Comparison of ENCODE assay signal across 8 cellular contexts in genomic region chr7:1663857-1664651, GRCh38. TPM values are rescaled to one million over a fixed set of nuclear protein-coding genes. Genes with fewer than 3 reads are reported as not detected.
DNase-seq lines count a peak whose midpoint lies in the region; ATAC-seq and TF ChIP-seq lines count a peak whose summit lies in the region.

No MANE protein-coding gene starts in this region.

- H3K9ac ChIP-seq in KMS-11: no peak overlapping the region

- no peak overlapping the region for H3K27ac ChIP-seq in KMS-11
- no peak overlapping the region for H3K27ac ChIP-seq in osteoblast (ENCODE audit: low read depth, low read length)
- no peak overlapping the region for H3K27ac ChIP-seq in substantia nigra (ENCODE audit: low read depth, low read length, poor library complexity, severe bottlenecking)

- H3K4me3 ChIP-seq in AG09309 (ENCODE audit: control insufficient read depth, low read depth, low read length): peak overlapping the region; percentile 71
- no peak overlapping the region for H3K4me3 ChIP-seq in KMS-11 (IDR thresholded peaks at IDR 0.05; ENCODE audit: insufficient read depth, low read depth, low read length)
- H3K4me3 ChIP-seq in osteoblast (ENCODE audit: insufficient read depth, low read length): peak overlapping the region; percentile 72

- H3K36me3 Mint-ChIP-seq in stimulated activated naive B cell treated with anti-CD40 and anti-IgM and Interleukin-4, amounts not matched to agents 10 μg/mL and 1 μg/mL and 100 μg/mL, for 72 hours: peaks cover 0 to 5% of the 10 kb centered on the region in 2 donors

- peaks cover 8 to 24% of the 10 kb centered on the region in 2 donors for H3K4me1 Mint-ChIP-seq in stimulated activated naive B cell treated with anti-CD40 and anti-IgM and Interleukin-4, amounts not matched to agents 10 μg/mL and 1 μg/mL and 100 μg/mL, for 72 hours

- no peaks in the 10 kb centered on the region for H3K79me2 ChIP-seq in KMS-11 (ENCODE audit: insufficient read depth, low read depth)
- H3K79me2 ChIP-seq in osteoblast (ENCODE audit: insufficient read depth, low read length): no peaks in the 10 kb centered on the region

- peaks cover 39 to 51% of the 10 kb centered on the region in 2 donors for H3K27me3 Mint-ChIP-seq in stimulated activated naive B cell treated with anti-CD40 and anti-IgM and Interleukin-4, amounts not matched to agents 10 μg/mL and 1 μg/mL and 100 μg/mL, for 72 hours

- intact Hi-C loops in Right ventricle myocardium superior (cut with DNase I): loop anchor here (2.0 to 5.0 kb wide), 2 partner anchors 97 to 548 kb away; no protein-coding TSS in a partner anchor

- no peak for DNase-seq in AG09309 (ENCODE audit: low read depth)
- peak; percentile 38 for DNase-seq in Right ventricle myocardium superior
- peak; percentile 85 for DNase-seq in osteoblast (ENCODE audit: insufficient read length, low spot score, missing footprints)
- no peak for DNase-seq in SW480 (ENCODE audit: low spot score)
- DNase-seq in substantia nigra (lab: John Stamatoyannopoulos, UW): no peak
- DNase-seq in stimulated activated naive B cell treated with anti-CD40 and anti-IgM and Interleukin-4, amounts not matched to agents 10 μg/mL and 1 μg/mL and 100 μg/mL, for 72 hours: no peak
- no peak for DNase-seq in superior temporal gyrus (ENCODE audit: extremely low spot score)

- no peak overlapping the region for H3K27ac Mint-ChIP-seq in stimulated activated naive B cell treated with anti-CD40 and anti-IgM and Interleukin-4, amounts not matched to agents 10 μg/mL and 1 μg/mL and 100 μg/mL, for 72 hours

- H3K4me2 ChIP-seq in KMS-11 (peak overlapping the region; percentile 39; the same call in 1 of the 2 replicates), osteoblast (ENCODE audit: insufficient read depth, low read length) (peak overlapping the region; percentile 82)

- peaks cover 4 to 6% of the 10 kb centered on the region in 2 donors for H3K9me3 Mint-ChIP-seq in stimulated activated naive B cell treated with anti-CD40 and anti-IgM and Interleukin-4, amounts not matched to agents 10 μg/mL and 1 μg/mL and 100 μg/mL, for 72 hours

- no peak for ATAC-seq in Right ventricle myocardium superior (ENCODE audit: poor library complexity)
- no peak for ATAC-seq in stimulated activated naive B cell treated with anti-CD40 and anti-IgM and Interleukin-4, amounts not matched to agents 10 μg/mL and 1 μg/mL and 100 μg/mL, for 72 hours (replicated peaks)

- no peak for TF ChIP-seq CTCF in AG09309 (IDR thresholded peaks at IDR 0.05; ENCODE audit: control insufficient read depth, insufficient read depth, low read depth, low read length, missing control alignments)
- no peak for TF ChIP-seq CTCF in KMS-11 (conservative IDR thresholded peaks at IDR 0.05; ENCODE audit: low read depth, low read length)
- no peak for TF ChIP-seq CTCF in osteoblast (IDR thresholded peaks at IDR 0.05; ENCODE audit: extremely low read depth, low read depth, low read length)

- no peaks in the 10 kb centered on the region for H3K9me3 ChIP-seq in osteoblast (ENCODE audit: low read depth, low read length)

- peak overlapping the region in 1 of 2 donors; percentile 72 for H3K4me3 Mint-ChIP-seq in stimulated activated naive B cell treated with anti-CD40 and anti-IgM and Interleukin-4, amounts not matched to agents 10 μg/mL and 1 μg/mL and 100 μg/mL, for 72 hours

- H4K20me1 ChIP-seq in KMS-11 (ENCODE audit: insufficient read depth) (no peaks in the 10 kb centered on the region), osteoblast (ENCODE audit: insufficient read depth, low read length) (no peaks in the 10 kb centered on the region)

- H3K4me1 ChIP-seq in KMS-11 (ENCODE audit: low read depth, poor library complexity, severe bottlenecking) (peaks cover 4% of the 10 kb centered on the region), osteoblast (ENCODE audit: insufficient read depth, low read length) (no peaks in the 10 kb centered on the region)

- no peak overlapping the region; the same call in 1 of the 2 replicates for H2AFZ ChIP-seq in KMS-11 (ENCODE audit: low read depth)
- no peak overlapping the region for H2AFZ ChIP-seq in osteoblast (ENCODE audit: low read length)

- H3K36me3 ChIP-seq in KMS-11 (ENCODE audit: insufficient read depth) (no peaks in the 10 kb centered on the region), osteoblast (ENCODE audit: insufficient read depth, low read length) (no peaks in the 10 kb centered on the region)

- H3K27me3 ChIP-seq in KMS-11 (ENCODE audit: insufficient read depth, low read depth) (peaks cover 76% of the 10 kb centered on the region), osteoblast (ENCODE audit: insufficient read depth, low read length) (peaks cover 18% of the 10 kb centered on the region)

RNA-seq across cellular contexts. Expression of gene ELFN1, which starts 6.0 kb away (rescaled TPM):
- total RNA-seq in Right ventricle myocardium superior (10.8 TPM), osteoblast (12.7 and 14.1 TPM in 2 replicates)

Comparison
In these comparisons a context has a peak if more than half of its experiments do, and no peak if none do; other contexts are left out.
1. DNase-seq: peak in Right ventricle myocardium superior (single experiment) and osteoblast (single experiment); none in AG09309 (single experiment), SW480 (single experiment), substantia nigra (0 of 49), stimulated activated naive B cell treated with anti-CD40 and anti-IgM and Interleukin-4, amounts not matched to agents 10 μg/mL and 1 μg/mL and 100 μg/mL, for 72 hours (single experiment) and superior temporal gyrus (single experiment).